In genomic region chr19:38360839-38361631, GRCh38 we compare ENCODE assay signal across 6 cellular contexts. TPM values are rescaled to one million over a fixed set of nuclear protein-coding genes. Genes with fewer than 3 reads are reported as not detected.
A peak's percentile ranks its signal among the peaks of the same experiment; 100 is the strongest.
DNase-seq lines count a peak whose midpoint lies in the region; TF ChIP-seq lines count a peak whose summit lies in the region.

No MANE protein-coding gene starts in this region.

- H2BK120ac ChIP-seq in neuronal stem cell (ENCODE audit: low read depth, low read length), result no peak overlapping the region

- no peak for TF ChIP-seq CTCF in HEK293 (tag by site-specific recombination; IDR thresholded peaks at IDR 0.05)
- TF ChIP-seq CTCF in cardiac fibroblast (IDR thresholded peaks at IDR 0.05; ENCODE audit: low read depth, low read length), result no peak

- no peak overlapping the region for H4K8ac ChIP-seq in neuronal stem cell (ENCODE audit: low read depth, low read length)

- peak overlapping the region; percentile 69 for H2AK5ac ChIP-seq in neuronal stem cell (ENCODE audit: low read depth, low read length)

- H4K91ac ChIP-seq in neuronal stem cell (ENCODE audit: low read depth, low read length, poor library complexity), result no peak overlapping the region

- H2BK15ac ChIP-seq in neuronal stem cell (ENCODE audit: low read length), result no peak overlapping the region

- CTCF ChIA-PET in HEK293 (lab: Yijun Ruan, JAX), result interaction anchor here (0.7 to 1.4 kb wide), 10 partner anchors 15 to 1434 kb away, joined by 3 to 5 read pairs (median 3); partner anchors contain the start of genes CATSPERG and FAM98C

- H2BK5ac ChIP-seq in neuronal stem cell (ENCODE audit: low read length), result no peak overlapping the region

- H3K27me3 ChIP-seq in neuronal stem cell (ENCODE audit: control insufficient read depth in 3 of 3, insufficient read depth in 3 of 3, low read depth in 1 of 3, low read length in 3 of 3), result peaks cover 0 to 49% (median 25%) of the 10 kb centered on the region in 3 experiments

- POLR2A ChIA-PET in HEK293 (lab: Yijun Ruan, JAX), result interaction anchor here (0.9 to 2.8 kb wide), 10 partner anchors 8 to 27 kb away, joined by 3 to 49 read pairs (median 4); partner anchors contain the start of genes GGN and PSMD8

- peak overlapping the region; percentile 77 for H3K9ac ChIP-seq in neuronal stem cell (ENCODE audit: low read depth, low read length, poor library complexity)

- H3K36me3 ChIP-seq in HEK293 (ENCODE audit: control insufficient read depth in 2 of 2, insufficient read depth in 1 of 2, low read length in 2 of 2) (no peaks in the 10 kb centered on the region; a peak in 1 of 3 replicates), neuronal stem cell (replicated peaks in 1 of 2; ENCODE audit: control insufficient read depth in 2 of 2, insufficient read depth in 2 of 2, low read length in 2 of 2) (no peaks in the 10 kb centered on the region)

- H2AFZ ChIP-seq in neuronal stem cell (ENCODE audit: low read length), result peak overlapping the region; percentile 98

- H3K9me3 ChIP-seq in HEK293 (ENCODE audit: control insufficient read depth, insufficient read depth, low read depth, low read length) (no peaks in the 10 kb centered on the region), neuronal stem cell (replicated peaks in 1 of 2; ENCODE audit: control insufficient read depth in 2 of 2, insufficient read depth in 1 of 2, low read depth in 1 of 2, low read length in 2 of 2) (peaks cover 3 to 4% of the 10 kb centered on the region in 2 donors)

- peak overlapping the region; percentile 97 for H3K4me2 ChIP-seq in neuronal stem cell (ENCODE audit: insufficient read depth, low read length, poor library complexity, severe bottlenecking)

- H2BK12ac ChIP-seq in neuronal stem cell (ENCODE audit: low read length), result peak overlapping the region; percentile 7

- H3K27ac ChIP-seq in HEK293 (ENCODE audit: extremely low read depth, low read depth, low read length) (no peak overlapping the region), neuronal stem cell (replicated peaks; ENCODE audit: low read length) (no peak overlapping the region)

- H3K23ac ChIP-seq in neuronal stem cell (ENCODE audit: low read depth, low read length, poor library complexity), result peak overlapping the region; percentile 93

- H3K4me1 ChIP-seq in HEK293 (ENCODE audit: control insufficient read depth, insufficient read depth, low read length) (peaks cover 10% of the 10 kb centered on the region), neuronal stem cell (ENCODE audit: control insufficient read depth in 2 of 2, insufficient read depth in 1 of 2, low read depth in 1 of 2, low read length in 2 of 2) (peaks cover 4% of the 10 kb centered on the region in 2 donors)

- no peaks in the 10 kb centered on the region for H3K79me1 ChIP-seq in neuronal stem cell (ENCODE audit: low read depth, low read length)

- peak overlapping the region; percentile 75 for H3K14ac ChIP-seq in neuronal stem cell (ENCODE audit: low read length)

- no peak overlapping the region for H3K4ac ChIP-seq in neuronal stem cell (ENCODE audit: low read length)

- WGBS in neuronal stem cell (ENCODE audit: extremely low coverage in 2 of 2, insufficient read length in 2 of 2, insufficient replicate concordance in 1 of 2), 2 donors, result no CpG with 5 or more reads among the region's 23 CpGs

- no peak for DNase-seq in cardiac fibroblast (ENCODE audit: low read depth in 2 of 2)
- DNase-seq in neuronal stem cell (ENCODE audit: low spot score), result no peak
- no peak for DNase-seq in mucosa of gallbladder (ENCODE audit: low spot score)
- DNase-seq in OCI-M2 (lab: John Stamatoyannopoulos, UW; ENCODE audit: unreplicated experiment), result no peak
- DNase-seq in NCI-H2196 treated with DMSO at 0.1 percent for 48 hours (lab: John Stamatoyannopoulos, UW; ENCODE audit: unreplicated experiment), result no peak

- H3K4me3 ChIP-seq in HEK293 (ENCODE audit: low read depth, low read length) (peak overlapping the region; percentile 55), cardiac fibroblast (replicated peaks in 1 of 2; ENCODE audit: low read depth in 2 of 2, low read length in 2 of 2) (peak overlapping the region; percentile 62 to 71), neuronal stem cell (ENCODE audit: low read length in 2 of 2) (peak overlapping the region; percentile 51 to 80)

- peak overlapping the region; percentile 88 for H3K18ac ChIP-seq in neuronal stem cell (ENCODE audit: low read length)

TF ChIP-seq in HEK293, 187 proteins besides CTCF, POLR2A, EP300 and RAD21 (continues in another document):
- TF ChIP-seq BCL11A (tag by site-specific recombination; IDR thresholded peaks at IDR 0.05; ENCODE audit: low read depth) (peak; percentile 18; the same call in 1 of the 2 replicates), ZNF792 (tag by site-specific recombination; IDR thresholded peaks at IDR 0.05) (0 out of 2 replicates have a peak, but pooled peaks have one; percentile 28), KLF16 (tag by site-specific recombination; IDR thresholded peaks at IDR 0.05) (peak; percentile 78; the same call in 1 of the 2 replicates), ZBTB48 (tag by site-specific recombination; IDR thresholded peaks at IDR 0.05) (peak; percentile 86), ZNF354C (tag by site-specific recombination; IDR thresholded peaks at IDR 0.05; ENCODE audit: borderline replicate concordance, low read depth) (no peak), ZNF423 (tag by site-specific recombination; IDR thresholded peaks at IDR 0.05) (peak; percentile 52; the same call in 1 of the 2 replicates), ZNF133 (tag by site-specific recombination; IDR thresholded peaks at IDR 0.05) (peak; percentile 24; the same call in 1 of the 2 replicates), GLI4 (tag by site-specific recombination; IDR thresholded peaks at IDR 0.05) (no peak), IKZF3 (tag by site-specific recombination; IDR thresholded peaks at IDR 0.05) (no peak), MYNN (tag by site-specific recombination; IDR thresholded peaks at IDR 0.05; ENCODE audit: borderline replicate concordance) (no peak), ZNF677 (tag by site-specific recombination; IDR thresholded peaks at IDR 0.05) (no peak), PRDM2 (tag by site-specific recombination; IDR thresholded peaks at IDR 0.05; ENCODE audit: borderline replicate concordance) (peak; percentile 27), RBAK (tag by site-specific recombination; IDR thresholded peaks at IDR 0.05) (no peak), ZNF600 (tag by site-specific recombination; IDR thresholded peaks at IDR 0.05) (peak; percentile 89), ZNF621 (tag by site-specific recombination; IDR thresholded peaks at IDR 0.05) (0 out of 2 replicates have a peak, but pooled peaks have one; percentile 21)

RNA-seq across cellular contexts. Expression of gene PSMD8, which starts 13.3 kb away (rescaled TPM):
- polyA plus RNA-seq in neuronal stem cell (2013, experiment 1 of 2), result 142 TPM
- polyA plus RNA-seq in neuronal stem cell (2013, experiment 2 of 2), result 138 TPM
- 112 TPM for total RNA-seq in mucosa of gallbladder

RNA-seq across cellular contexts. Expression of gene CATSPERG, which starts 25.4 kb away (rescaled TPM):
- polyA plus RNA-seq in neuronal stem cell (2013, experiment 1 of 2), result 3.1 TPM
- polyA plus RNA-seq in neuronal stem cell (2013, experiment 2 of 2), result 3.7 TPM
- total RNA-seq in mucosa of gallbladder, result 11.9 TPM

RNA-seq across cellular contexts. Expression of gene GGN, which starts 26.8 kb away (rescaled TPM):
- 1.7 TPM for polyA plus RNA-seq in neuronal stem cell (2013, experiment 1 of 2)
- 1.7 TPM for polyA plus RNA-seq in neuronal stem cell (2013, experiment 2 of 2)
- 1.8 TPM for total RNA-seq in mucosa of gallbladder

RNA-seq across cellular contexts. Expression of gene SPRED3, which starts 27.5 kb away (rescaled TPM):
- polyA plus RNA-seq in neuronal stem cell (2013, experiment 1 of 2), result 10.3 TPM
- polyA plus RNA-seq in neuronal stem cell (2013, experiment 2 of 2), result 10.5 TPM
- total RNA-seq in mucosa of gallbladder, result 3.4 TPM

RNA-seq across cellular contexts. Expression of gene KCNK6, which starts 41.4 kb away (rescaled TPM):
- 0.49 TPM for polyA plus RNA-seq in neuronal stem cell (2013, experiment 1 of 2)
- polyA plus RNA-seq in neuronal stem cell (2013, experiment 2 of 2), result 0.43 TPM
- total RNA-seq in mucosa of gallbladder, result 21.5 TPM
